ENCODE assay signal across 12 cellular contexts in genomic region chr4:164768516-164768915, GRCh38. TPM values are rescaled to one million over a fixed set of nuclear protein-coding genes. Genes with fewer than 3 reads are reported as not detected.
A peak's percentile ranks its signal among the peaks of the same experiment; 100 is the strongest.
DNase-seq lines count a peak whose midpoint lies in the region; ATAC-seq and TF ChIP-seq lines count a peak whose summit lies in the region.
"Had no signal": no experiment of that assay in that cellular context is flagged by ENCODE, and none has a peak within 500 bp of the region (broad histone marks: within the 10 kb centered on the region; RNA-seq: fewer than 3 reads in every experiment).

No MANE protein-coding gene starts in this region.

- no peak for DNase-seq in BJ (ENCODE audit: low read depth)
- peak; percentile 57 for DNase-seq in OCI-M1 (lab: John Stamatoyannopoulos, UW)
- peak; percentile 0 to 7 for DNase-seq in foreskin fibroblast
- DNase-seq in cerebellar cortex (ENCODE audit: low spot score), result no peak
- DNase-seq in CD14-positive monocyte (ENCODE audit: low spot score), result no peak
- DNase-seq in occipital lobe (lab: John Stamatoyannopoulos, UW), result no peak
- DNase-seq in ascending aorta (ENCODE audit: low spot score in 2 of 2), result no peak
- DNase-seq: transverse colon had no signal

- no peak overlapping the region for H3K27ac ChIP-seq in ascending aorta
- H3K27ac ChIP-seq: transverse colon had no signal

- H3K9me3 Mint-ChIP-seq in CD14-positive monocyte, result no peaks in the 10 kb centered on the region

- TF ChIP-seq CTCF in BJ (IDR thresholded peaks at IDR 0.05; ENCODE audit: insufficient read depth, low read depth, low read length) (peak; percentile 44), foreskin fibroblast (IDR thresholded peaks at IDR 0.05; ENCODE audit: low read depth, low read length) (peak; percentile 26), CD14-positive monocyte (IDR thresholded peaks at IDR 0.05) (no peak), ascending aorta (IDR thresholded peaks at IDR 0.05) (no peak)

- H3K4me3 Mint-ChIP-seq in CD14-positive monocyte, result no peak overlapping the region

- H3K36me3 ChIP-seq in BJ (ENCODE audit: control insufficient read depth, insufficient read depth, low read length) (no peaks in the 10 kb centered on the region), ascending aorta (no peaks in the 10 kb centered on the region)
- H3K36me3 ChIP-seq: transverse colon had no signal

- H3K4me1 Mint-ChIP-seq in CD14-positive monocyte, result no peaks in the 10 kb centered on the region

- no peaks in the 10 kb centered on the region for H3K4me1 ChIP-seq in ascending aorta

- H3K4me3 ChIP-seq in BJ (ENCODE audit: low read depth, low read length), result no peak overlapping the region
- no peak overlapping the region for H3K4me3 ChIP-seq in foreskin fibroblast (ENCODE audit: low read depth in 1 of 2, low read length in 2 of 2)
- no peak overlapping the region for H3K4me3 ChIP-seq in ascending aorta
- H3K4me3 ChIP-seq: transverse colon had no signal

- ATAC-seq in GM21447 (IDR thresholded peaks at IDR 0.05; ENCODE audit: unreplicated experiment), result peak; percentile 63

- peaks cover 2 to 6% (median 2%) of the 10 kb centered on the region in 3 donors for H3K27me3 Mint-ChIP-seq in CD14-positive monocyte (ENCODE audit: low read depth in 3 of 3)

- intact Hi-C loops in CD14-positive monocyte (cut with micrococcal nuclease), result no loop called here
- intact Hi-C loops in ascending aorta (cut with DNase I), result no loop called here

- CTCF ChIA-PET in BJ (lab: Yijun Ruan, JAX), result interaction anchor here (0.6 to 4.7 kb wide), 15 partner anchors 9 to 1018 kb away, joined by 3 to 27 read pairs (median 3); no protein-coding TSS in a partner anchor

- no peak overlapping the region for H3K27ac Mint-ChIP-seq in CD14-positive monocyte

- POLR2A ChIA-PET in BJ (lab: Charles Lee), result no interaction called here

- H3K36me3 Mint-ChIP-seq in CD14-positive monocyte, result no peaks in the 10 kb centered on the region

- H3K9me3 ChIP-seq in ascending aorta, result no peaks in the 10 kb centered on the region
- H3K9me3 ChIP-seq: transverse colon had no signal

- H3K27me3 ChIP-seq in BJ (ENCODE audit: control insufficient read depth, insufficient read depth, low read length), result no peaks in the 10 kb centered on the region
- H3K27me3 ChIP-seq in ascending aorta, result no peaks in the 10 kb centered on the region
- H3K27me3 ChIP-seq: transverse colon had no signal

RNA-seq across cellular contexts. Expression of gene SMIM31, which starts 14.6 kb away (rescaled TPM):
- polyA plus RNA-seq in BJ (2011; rRNA removed), result not detected in 2 replicates
- not detected in 2 replicates for polyA minus RNA-seq in BJ (2011; rRNA and poly(A)+ RNA removed)
- not detected for polyA plus RNA-seq in CD14-positive monocyte
- not detected for total RNA-seq in occipital lobe
- total RNA-seq in ascending aorta, result not detected
- total RNA-seq: activated CD8-positive, alpha-beta memory T cell treated with anti-CD3 and anti-CD28 coated beads for 36 hours; fibroblast of lung; M059J had no signal
- polyA plus RNA-seq: fibroblast of lung had no signal

Comparison
In these comparisons a context has a peak if more than half of its experiments do, and no peak if none do; other contexts are left out.
1. DNase-seq: peak in OCI-M1 (single experiment) and foreskin fibroblast (2 of 2); none in BJ (single experiment), cerebellar cortex (single experiment), CD14-positive monocyte (single experiment), occipital lobe (single experiment) and ascending aorta (0 of 2).
2. CTCF ChIP-seq: peak in BJ (single experiment) and foreskin fibroblast (single experiment); none in CD14-positive monocyte (single experiment) and ascending aorta (0 of 3).